10 cellular contexts compared by ENCODE assay signal in the genomic region with DNA sequence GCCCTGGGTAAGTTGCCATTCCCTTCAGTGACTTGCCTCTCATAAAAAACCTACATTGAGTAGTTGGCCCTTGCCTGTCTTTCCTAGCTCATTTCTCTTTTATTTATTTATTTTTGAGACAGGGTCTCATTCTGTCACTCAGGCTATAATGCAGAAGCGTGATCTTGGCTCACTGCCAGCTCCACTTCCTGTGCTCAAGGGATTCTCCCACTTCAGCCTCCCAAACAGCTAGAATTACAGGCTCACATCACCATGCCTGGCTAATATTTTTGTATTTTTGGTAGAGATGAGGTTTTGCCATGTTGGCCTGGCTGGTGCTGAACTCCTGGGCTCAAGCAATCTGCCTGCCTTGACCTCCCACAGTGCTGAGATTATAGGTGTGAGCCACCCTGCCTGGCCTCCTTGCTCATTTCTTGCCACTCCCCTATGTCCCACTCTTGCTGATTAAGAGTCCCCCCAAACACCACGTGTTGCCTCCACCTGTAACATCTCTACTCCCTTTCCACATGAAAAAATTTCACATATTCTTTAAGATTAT. TPM values are rescaled to one million over a fixed set of nuclear protein-coding genes. Genes with fewer than 3 reads are reported as not detected.
DNase-seq lines count a peak whose midpoint lies in the region; ATAC-seq and TF ChIP-seq lines count a peak whose summit lies in the region.
"Had no signal": no experiment of that assay in that cellular context is flagged by ENCODE, and none has a peak within 500 bp of the region (broad histone marks: within the 10 kb centered on the region; RNA-seq: fewer than 3 reads in every experiment).

No MANE protein-coding gene starts in this region.

- H3K9me3 ChIP-seq in SJSA1 (replicated peaks) (no peaks in the 10 kb centered on the region), T-helper 17 cell (ENCODE audit: control insufficient read depth, low read length, poor library complexity, severe bottlenecking) (no peaks in the 10 kb centered on the region), Caco-2 (no peaks in the 10 kb centered on the region)
- H3K9me3 ChIP-seq: prostate gland had no signal

- no peaks in the 10 kb centered on the region for H3K9me3 Mint-ChIP-seq in Caco-2 (ENCODE audit: unreplicated experiment)

- DNase-seq in EH (ENCODE audit: low read depth) (peak; percentile 52), M059J (ENCODE audit: low read depth) (peak; percentile 47), SJSA1 (ENCODE audit: low read depth in 1 of 2, low spot score in 2 of 2) (peak; percentile 41 to 56), lung microvascular endothelial cell (ENCODE audit: low read depth in 2 of 2) (peak; percentile 27 to 60), T-helper 17 cell (no peak), NCI-H1694 (lab: John Stamatoyannopoulos, UW) (no peak), Caco-2 (no peak)
- DNase-seq: effector CD4-positive, alpha-beta T cell; NCI-H187 had no signal

- no peak overlapping the region for H3K4me3 ChIP-seq in SJSA1
- no peak overlapping the region for H3K4me3 ChIP-seq in Caco-2 (ENCODE audit: low read depth, low read length)
- H3K4me3 ChIP-seq: prostate gland had no signal

- H3K36me3 ChIP-seq in SJSA1 (peaks cover 73% of the 10 kb centered on the region), Caco-2 (ENCODE audit: control insufficient read depth, insufficient read depth, low read length) (no peaks in the 10 kb centered on the region)
- H3K36me3 ChIP-seq: prostate gland had no signal

- H3K4me1 Mint-ChIP-seq in T-helper 17 cell (no peaks in the 10 kb centered on the region), Caco-2 (ENCODE audit: low read depth, unreplicated experiment) (no peaks in the 10 kb centered on the region)

- intact Hi-C loops in Caco-2 (cut with micrococcal nuclease; ENCODE audit: unreplicated experiment) = no loop called here

- CTCF ChIA-PET in Caco-2 (lab: Charles Lee) = no interaction called here

- peaks cover 58% of the 10 kb centered on the region for H3K27me3 Mint-ChIP-seq in T-helper 17 cell
- H3K27me3 Mint-ChIP-seq in Caco-2 (ENCODE audit: insufficient read depth, unreplicated experiment) = peaks cover 9% of the 10 kb centered on the region

- no peak for TF ChIP-seq CTCF in Caco-2 (IDR thresholded peaks at IDR 0.05; ENCODE audit: insufficient read depth in 1 of 2, low read depth in 1 of 2, low read length in 1 of 2, severe bottlenecking in 1 of 2, unreplicated experiment in 1 of 2)

- H3K4me3 Mint-ChIP-seq in T-helper 17 cell = no peak overlapping the region
- H3K4me3 Mint-ChIP-seq in Caco-2 (ENCODE audit: unreplicated experiment) = no peak overlapping the region

- H3K4me1 ChIP-seq in SJSA1 (replicated peaks) (peaks cover 33% of the 10 kb centered on the region), Caco-2 (0 out of 2 replicates have a peak, but pooled peaks cover 6% of the 10 kb centered on the region)
- H3K4me1 ChIP-seq: prostate gland had no signal

- H3K27ac ChIP-seq in SJSA1 = no peak overlapping the region; the same call in 1 of the 2 replicates
- H3K27ac ChIP-seq: prostate gland had no signal

- no peak for ATAC-seq in T-helper 17 cell

- POLR2A ChIA-PET in Caco-2 (lab: Charles Lee) = no interaction called here

- no peak overlapping the region for H3K27ac Mint-ChIP-seq in T-helper 17 cell
- H3K27ac Mint-ChIP-seq in Caco-2 (ENCODE audit: unreplicated experiment) = no peak overlapping the region

- BruUV-seq in Caco-2 (replicated peaks; lab: Mats Ljungman, UMichigan) = no TSS peak

- no peaks in the 10 kb centered on the region for H3K27me3 ChIP-seq in SJSA1 (replicated peaks)
- no peaks in the 10 kb centered on the region; the same call in 1 of the 2 replicates for H3K27me3 ChIP-seq in Caco-2 (replicated peaks; ENCODE audit: control insufficient read depth, insufficient read depth, low read length)

- no peaks in the 10 kb centered on the region for H3K36me3 Mint-ChIP-seq in T-helper 17 cell (ENCODE audit: low read depth)
- no peaks in the 10 kb centered on the region for H3K36me3 Mint-ChIP-seq in Caco-2 (ENCODE audit: insufficient read depth, unreplicated experiment)

RNA-seq across cellular contexts. Expression of a gene that starts 12.6 kb away (rescaled TPM):
- 122 and 124 TPM in 2 replicates for total RNA-seq in M059J (2014; rRNA removed; shearing (Covaris generic))
- total RNA-seq in SJSA1 (2014; rRNA removed; shearing (Covaris generic)) = 152 and 214 TPM in 2 replicates
- total RNA-seq in lung microvascular endothelial cell = 19.0 and 43.5 TPM in 2 replicates
- total RNA-seq in T-helper 17 cell = not detected
- 0.25 and 0.53 TPM in 2 replicates for total RNA-seq in Caco-2 (2022)

Comparison
In these comparisons a context has a peak if more than half of its experiments do, and no peak if none do; other contexts are left out.
1. DNase-seq: peak in EH (single experiment), M059J (single experiment), SJSA1 (2 of 2) and lung microvascular endothelial cell (2 of 2); none in T-helper 17 cell (0 of 3), NCI-H1694 (single experiment) and Caco-2 (0 of 2).
2. RNA of a gene that starts 12.6 kb away (total RNA-seq): 152 to 214 TPM in SJSA1, 122 to 124 TPM in M059J and 19.0 to 43.5 TPM in lung microvascular endothelial cell; not detected in T-helper 17 cell and 0.25 to 0.53 TPM in Caco-2; every median in the first group is over 10 times any median in the second.